8 cellular contexts compared by ENCODE assay signal in the genomic region with DNA sequence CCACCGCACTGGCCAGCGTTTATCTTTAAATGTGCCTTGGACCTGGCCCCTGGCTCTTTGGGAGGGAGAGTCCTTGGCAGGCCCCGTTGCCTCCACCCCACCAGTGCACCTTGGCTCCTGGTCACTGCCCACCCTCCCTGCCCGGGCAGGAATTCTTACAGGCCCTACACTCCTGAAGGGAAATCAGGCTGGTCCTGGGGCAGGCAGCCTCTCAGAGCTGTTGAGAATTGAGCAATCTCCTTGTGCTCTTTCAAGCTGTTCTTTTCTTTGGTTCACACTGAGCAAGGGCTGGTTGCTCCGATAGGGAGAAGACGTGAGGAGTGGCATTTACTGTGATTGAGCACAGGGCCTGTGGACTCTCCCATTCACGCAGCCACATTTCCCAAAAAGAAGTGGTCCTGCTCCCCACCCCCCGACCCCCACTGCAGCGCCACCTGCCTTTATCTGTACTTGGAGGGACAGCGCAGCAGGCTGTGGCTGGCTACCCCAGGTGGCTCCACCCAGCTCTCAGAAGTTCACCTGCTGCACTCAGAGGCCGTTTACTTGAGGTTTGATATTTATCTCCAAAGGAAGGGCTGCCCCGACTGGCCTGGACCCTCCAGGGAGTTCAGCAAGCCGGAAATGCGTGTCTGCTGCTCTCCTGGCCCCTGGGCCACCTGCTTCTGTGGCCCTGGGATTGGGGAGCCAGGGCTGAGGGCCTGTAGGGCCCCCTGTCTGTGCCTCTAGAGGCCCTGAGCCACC. TPM values are rescaled to one million over a fixed set of nuclear protein-coding genes. Genes with fewer than 3 reads are reported as not detected.
DNase-seq lines count a peak whose midpoint lies in the region; ATAC-seq and TF ChIP-seq lines count a peak whose summit lies in the region.

No MANE protein-coding gene starts in this region.

- peak overlapping the region; percentile 80 for H3K27ac Mint-ChIP-seq in activated CD4-positive, alpha-beta T cell treated with anti-CD3 and anti-CD28 coated beads for 36 hours
- H3K27ac Mint-ChIP-seq in activated naive CD8-positive, alpha-beta T cell treated with anti-CD3 and anti-CD28 coated beads for 36 hours = peak overlapping the region; percentile 58

- H3K27me3 ChIP-seq in testis = no peaks in the 10 kb centered on the region

- peaks cover 11% of the 10 kb centered on the region for H3K36me3 Mint-ChIP-seq in activated CD4-positive, alpha-beta T cell treated with anti-CD3 and anti-CD28 coated beads for 36 hours (ENCODE audit: low read depth)
- H3K36me3 Mint-ChIP-seq in activated naive CD8-positive, alpha-beta T cell treated with anti-CD3 and anti-CD28 coated beads for 36 hours = peaks cover 20% of the 10 kb centered on the region

- H3K9me3 Mint-ChIP-seq in activated CD4-positive, alpha-beta T cell treated with anti-CD3 and anti-CD28 coated beads for 36 hours (ENCODE audit: low read depth) = no peaks in the 10 kb centered on the region
- H3K9me3 Mint-ChIP-seq in activated naive CD8-positive, alpha-beta T cell treated with anti-CD3 and anti-CD28 coated beads for 36 hours = no peaks in the 10 kb centered on the region

- CTCF ChIA-PET in activated CD4-positive, alpha-beta T cell treated with anti-CD3 and anti-CD28 coated beads for 36 hours (lab: Charles Lee) = interaction anchor here (1.0 kb wide), 1 partner anchor 106 kb away, joined by 3 read pairs; no protein-coding TSS in a partner anchor

- intact Hi-C loops in activated CD4-positive, alpha-beta T cell treated with anti-CD3 and anti-CD28 coated beads for 36 hours (cut with DNase I, micrococcal nuclease) = no loop called here
- intact Hi-C loops in testis (cut with DNase I; ENCODE audit: low total_unique reads) = no loop called here

- peaks cover 56% of the 10 kb centered on the region for H3K4me1 Mint-ChIP-seq in activated CD4-positive, alpha-beta T cell treated with anti-CD3 and anti-CD28 coated beads for 36 hours
- H3K4me1 Mint-ChIP-seq in activated naive CD8-positive, alpha-beta T cell treated with anti-CD3 and anti-CD28 coated beads for 36 hours = peaks cover 45% of the 10 kb centered on the region

- no peaks in the 10 kb centered on the region for H3K9me3 ChIP-seq in testis

- 51 to 53% methylated on average over 10 to 14 of the region's 14 CpGs for WGBS in testis, 2 donors

- no peak overlapping the region for H3K4me3 ChIP-seq in testis

- DNase-seq in activated CD4-positive, alpha-beta T cell treated with anti-CD3 and anti-CD28 coated beads for 36 hours = no peak
- no peak for DNase-seq in activated CD4-positive, alpha-beta T cell treated with anti-CD3 and anti-CD28 coated beads for 4 hours
- no peak for DNase-seq in activated naive CD8-positive, alpha-beta T cell treated with anti-CD3 and anti-CD28 coated beads for 36 hours
- DNase-seq in left kidney (ENCODE audit: low read depth, low spot score) = peak; percentile 64
- DNase-seq in testis = no peak
- no peak for DNase-seq in NCI-H446 treated with DMSO at 0.1 percent for 48 hours (lab: John Stamatoyannopoulos, UW)

- no peaks in the 10 kb centered on the region for H3K27me3 Mint-ChIP-seq in activated CD4-positive, alpha-beta T cell treated with anti-CD3 and anti-CD28 coated beads for 36 hours
- H3K27me3 Mint-ChIP-seq in activated naive CD8-positive, alpha-beta T cell treated with anti-CD3 and anti-CD28 coated beads for 36 hours = no peaks in the 10 kb centered on the region

- H3K36me3 ChIP-seq in testis (ENCODE audit: low read depth, missing control alignments) = no peaks in the 10 kb centered on the region

- no peak for TF ChIP-seq CTCF in testis (IDR thresholded peaks at IDR 0.05)

- POLR2A ChIA-PET in activated CD4-positive, alpha-beta T cell treated with anti-CD3 and anti-CD28 coated beads for 36 hours (lab: Charles Lee) = no interaction called here

- peaks cover 66% of the 10 kb centered on the region for H3K4me1 ChIP-seq in testis

- no peak overlapping the region for H3K4me3 Mint-ChIP-seq in activated CD4-positive, alpha-beta T cell treated with anti-CD3 and anti-CD28 coated beads for 36 hours
- no peak overlapping the region for H3K4me3 Mint-ChIP-seq in activated naive CD8-positive, alpha-beta T cell treated with anti-CD3 and anti-CD28 coated beads for 36 hours

- ATAC-seq in activated CD4-positive, alpha-beta T cell treated with anti-CD3 and anti-CD28 coated beads for 36 hours = peak; percentile 27
- ATAC-seq in GM19351 (IDR thresholded peaks at IDR 0.05; ENCODE audit: unreplicated experiment) = no peak
- no peak for ATAC-seq in GM18870 (IDR thresholded peaks at IDR 0.05; ENCODE audit: unreplicated experiment)

- peak overlapping the region; percentile 25 to 59 for H3K27ac ChIP-seq in testis

- TF ChIP-seq POLR2A in testis (IDR thresholded peaks at IDR 0.05) = no peak

RNA-seq across cellular contexts. Expression of gene SKI, which starts 47.8 kb away (rescaled TPM):
- total RNA-seq in activated CD4-positive, alpha-beta T cell treated with anti-CD3 and anti-CD28 coated beads for 36 hours = 10 to 100 TPM; 28.7 to 34.0 TPM
- total RNA-seq in activated naive CD8-positive, alpha-beta T cell treated with anti-CD3 and anti-CD28 coated beads for 36 hours = 10 to 100 TPM; 25.4 to 27.3 TPM
- 10 to 100 TPM; 85.7 to 87.1 TPM for total RNA-seq in testis
- 40.2 TPM for polyA plus RNA-seq in testis (ENCODE audit: insufficient read depth, low read depth, low replicate concordance)
